Comparison of ENCODE assay signal across 8 cellular contexts in genomic region chr6:33276864-33277662, GRCh38. TPM values are rescaled to one million over a fixed set of nuclear protein-coding genes. Genes with fewer than 3 reads are reported as not detected.
A peak's percentile ranks its signal among the peaks of the same experiment; 100 is the strongest.
DNase-seq lines count a peak whose midpoint lies in the region; ATAC-seq, FAIRE-seq and TF ChIP-seq lines count a peak whose summit lies in the region.

Gene B3GALT4, plus strand, starts transcription at chr6:33277123. Its CDS starts 297 bp downstream, at chr6:33277420.

- H3K4me3 ChIP-seq in gastroesophageal sphincter (peak within 1 kb of the TSS; percentile 56 to 81), neuronal stem cell (ENCODE audit: low read length in 2 of 2) (peak within 1 kb of the TSS; percentile 42 to 79), thyroid gland (replicated peaks in 1 of 3) (peak within 1 kb of the TSS; percentile 57 to 90 (median 80))

- peak within 1 kb of the TSS; percentile 89 for H3K9ac ChIP-seq in neuronal stem cell (ENCODE audit: low read depth, low read length, poor library complexity)

- H3K27me3 ChIP-seq in gastroesophageal sphincter (no peaks in the 10 kb centered on the region), neuronal stem cell (ENCODE audit: control insufficient read depth in 3 of 3, insufficient read depth in 3 of 3, low read depth in 1 of 3, low read length in 3 of 3) (no peaks in the 10 kb centered on the region), thyroid gland (no peaks in the 10 kb centered on the region)

- no peak within 1 kb of the TSS for H4K8ac ChIP-seq in neuronal stem cell (ENCODE audit: low read depth, low read length)

- H2AK5ac ChIP-seq in neuronal stem cell (ENCODE audit: low read depth, low read length): peak within 1 kb of the TSS; percentile 59

- peak within 1 kb of the TSS; percentile 88 for H3K4me2 ChIP-seq in neuronal stem cell (ENCODE audit: insufficient read depth, low read length, poor library complexity, severe bottlenecking)

- peak within 1 kb of the TSS; percentile 86 for H2AFZ ChIP-seq in neuronal stem cell (ENCODE audit: low read length)

- intact Hi-C loops in thyroid gland (cut with DNase I): no loop called here

- DNase-seq in D721Med (ENCODE audit: insufficient read length, low spot score): no peak
- DNase-seq in HT1080 (ENCODE audit: low read depth): peak; percentile 91
- DNase-seq in SHP77 treated with DMSO at 0.1 percent for 48 hours (lab: John Stamatoyannopoulos, UW): peak; percentile 48
- DNase-seq in activated naive CD4-positive, alpha-beta T cell treated with Interleukin-2 at 50 U/mL for 16 hours: peak; percentile 76
- peak; percentile 81 for DNase-seq in neuronal stem cell (ENCODE audit: low spot score)
- DNase-seq in thyroid gland: peak; percentile 73 to 75

- TF ChIP-seq CTCF in D721Med (IDR thresholded peaks at IDR 0.05; ENCODE audit: insufficient read depth, missing control alignments) (peak; percentile 34), gastroesophageal sphincter (IDR thresholded peaks at IDR 0.05) (peak in 3 of 4 experiments; percentile 52 to 75 (median 74)), thyroid gland (IDR thresholded peaks at IDR 0.05) (peak; percentile 17 to 50 (median 34))

- TF ChIP-seq POLR2A in gastroesophageal sphincter (IDR thresholded peaks at IDR 0.05) (peak; percentile 63 to 72), thyroid gland (IDR thresholded peaks at IDR 0.05) (peak in 1 of 2 donors; percentile 59)

- peak within 1 kb of the TSS; percentile 69 for H2BK15ac ChIP-seq in neuronal stem cell (ENCODE audit: low read length)

- H3K36me3 ChIP-seq in gastroesophageal sphincter: peaks cover 0 to 71% of the 10 kb centered on the region in 2 donors
- peaks cover 46 to 81% of the 10 kb centered on the region in 2 donors for H3K36me3 ChIP-seq in neuronal stem cell (replicated peaks in 1 of 2; ENCODE audit: control insufficient read depth in 2 of 2, insufficient read depth in 2 of 2, low read length in 2 of 2)
- peaks cover 21 to 29% of the 10 kb centered on the region in 2 donors for H3K36me3 ChIP-seq in thyroid gland

- no peak within 1 kb of the TSS for H3K14ac ChIP-seq in neuronal stem cell (ENCODE audit: low read length)

- H3K23ac ChIP-seq in neuronal stem cell (ENCODE audit: low read depth, low read length, poor library complexity): peak within 1 kb of the TSS; percentile 99

- H3K27ac ChIP-seq in gastroesophageal sphincter: peak within 1 kb of the TSS; percentile 73 to 96 (median 91)
- H3K27ac ChIP-seq in neuronal stem cell (replicated peaks; ENCODE audit: low read length): peak within 1 kb of the TSS; percentile 89
- peak within 1 kb of the TSS; percentile 75 to 90 (median 87) for H3K27ac ChIP-seq in thyroid gland

- H2BK5ac ChIP-seq in neuronal stem cell (ENCODE audit: low read length): peak within 1 kb of the TSS; percentile 76

- peaks cover 10% of the 10 kb centered on the region for H3K79me1 ChIP-seq in neuronal stem cell (ENCODE audit: low read depth, low read length)

- H2BK120ac ChIP-seq in neuronal stem cell (ENCODE audit: low read depth, low read length): peak within 1 kb of the TSS; percentile 73

- peak within 1 kb of the TSS; percentile 47 for H2BK12ac ChIP-seq in neuronal stem cell (ENCODE audit: low read length)

- ATAC-seq in GM19455 (IDR thresholded peaks at IDR 0.05; ENCODE audit: unreplicated experiment) (peak; percentile 61), gastroesophageal sphincter (peak; percentile 85)

- H3K18ac ChIP-seq in neuronal stem cell (ENCODE audit: low read length): peak within 1 kb of the TSS; percentile 90

- WGBS in gastroesophageal sphincter (ENCODE audit: low coverage in 1 of 2), 2 donors: 0 to 2% methylated on average over 9 to 10 of the region's 80 CpGs
- no CpG with 5 or more reads among the region's 80 CpGs for WGBS in neuronal stem cell (ENCODE audit: extremely low coverage in 2 of 2, insufficient read length in 2 of 2, insufficient replicate concordance in 1 of 2), 2 donors
- WGBS in thyroid gland, 2 donors: 1 to 3% methylated on average over 16 to 53 of the region's 80 CpGs

- H3K9me3 ChIP-seq in gastroesophageal sphincter (no peaks in the 10 kb centered on the region), neuronal stem cell (replicated peaks in 1 of 2; ENCODE audit: control insufficient read depth in 2 of 2, insufficient read depth in 1 of 2, low read depth in 1 of 2, low read length in 2 of 2) (no peaks in the 10 kb centered on the region), thyroid gland (no peaks in the 10 kb centered on the region)

- no peak within 1 kb of the TSS for H4K91ac ChIP-seq in neuronal stem cell (ENCODE audit: low read depth, low read length, poor library complexity)

- no peak for TF ChIP-seq EP300 in gastroesophageal sphincter (IDR thresholded peaks at IDR 0.05)

- H3K4me1 ChIP-seq in gastroesophageal sphincter: peaks cover 5 to 76% (median 39%) of the 10 kb centered on the region in 3 donors
- peaks cover 20 to 27% of the 10 kb centered on the region in 2 donors for H3K4me1 ChIP-seq in neuronal stem cell (ENCODE audit: control insufficient read depth in 2 of 2, insufficient read depth in 1 of 2, low read depth in 1 of 2, low read length in 2 of 2)
- H3K4me1 ChIP-seq in thyroid gland: peaks cover 28 to 45% of the 10 kb centered on the region in 2 donors

- no peak for FAIRE-seq in D721Med (lab: Jason Lieb, UNC)

- no peak within 1 kb of the TSS for H3K4ac ChIP-seq in neuronal stem cell (ENCODE audit: low read length)

RNA-seq across cellular contexts. Expression of gene B3GALT4, which starts in this region (rescaled TPM):
- 1.2 TPM in 2 replicates for total RNA-seq in HT1080 (2014; rRNA removed; shearing (Covaris generic))
- polyA plus RNA-seq in HT1080 (2015; cell fraction: cytosol; rRNA removed): 0.61 and 1.2 TPM in 2 replicates
- polyA plus RNA-seq in HT1080 (2015; cell fraction: nucleus; rRNA removed): 0.16 and 0.29 TPM in 2 replicates
- total RNA-seq in gastroesophageal sphincter: 10 to 100 TPM; 12.2 to 23.8 (median 17.3) TPM
- 1.3 TPM for polyA plus RNA-seq in neuronal stem cell (2013, experiment 1 of 2)
- 1.4 TPM for polyA plus RNA-seq in neuronal stem cell (2013, experiment 2 of 2)
- total RNA-seq in thyroid gland: 10 to 100 TPM; 10.5 to 19.8 (median 16.4) TPM
